In the genomic region with DNA sequence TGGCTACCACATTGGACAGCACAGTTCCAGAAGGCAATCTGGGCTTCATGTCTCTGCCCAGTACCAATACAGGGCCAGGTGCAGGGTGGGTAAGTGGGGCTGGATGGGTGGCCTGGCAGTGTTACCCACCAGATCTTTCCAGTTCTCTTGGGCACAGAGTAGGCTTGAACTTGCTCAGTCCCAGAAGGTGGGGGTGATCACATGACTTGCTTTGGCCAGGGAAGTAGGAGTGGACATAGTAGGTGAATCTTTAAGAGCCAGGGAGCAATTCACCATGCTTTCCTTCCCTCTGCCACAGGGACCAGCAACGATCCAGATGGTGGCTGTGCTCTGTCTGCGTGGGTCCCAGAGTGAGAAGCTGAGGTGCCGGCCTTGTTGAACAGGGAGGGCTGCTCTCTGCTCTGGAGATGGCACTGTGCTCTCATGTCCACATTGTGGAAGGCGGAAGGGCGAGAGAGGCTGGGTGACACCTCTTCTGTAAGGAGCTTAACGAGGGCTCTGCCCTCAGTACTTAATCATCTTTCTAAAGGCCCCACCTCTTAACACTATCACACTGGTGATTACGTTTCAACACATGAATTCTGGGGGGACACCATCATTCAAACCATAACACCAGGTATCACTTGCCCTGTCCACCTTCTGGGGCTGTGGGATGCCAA, we compare ENCODE assay signal across 25 cellular contexts.
"Had no signal": no experiment of that assay in that cellular context is flagged by ENCODE, and none has a peak within 500 bp of the region (broad histone marks: within the 10 kb centered on the region; RNA-seq: fewer than 3 reads in every experiment).

No MANE protein-coding gene starts in this region.

- H3K4me1 Mint-ChIP-seq: naive thymus-derived CD4-positive, alpha-beta T cell; stimulated activated effector memory CD8-positive, alpha-beta T cell treated with anti-CD3 and anti-CD28 coated beads, Interleukin-12 subunit alpha, Interleukin-12 subunit beta, amount 100 ng/mL, for 72 hours had no signal

- H3K9me3 Mint-ChIP-seq: neural crest cell; stimulated activated effector memory CD8-positive, alpha-beta T cell treated with anti-CD3 and anti-CD28 coated beads, Interleukin-12 subunit alpha, Interleukin-12 subunit beta, amount 100 ng/mL, for 72 hours; type B pancreatic cell had no signal

- FAIRE-seq: small intestine, urothelium cell line had no signal

- H3K36me3 Mint-ChIP-seq: naive thymus-derived CD4-positive, alpha-beta T cell; stimulated activated effector memory CD8-positive, alpha-beta T cell treated with anti-CD3 and anti-CD28 coated beads, Interleukin-12 subunit alpha, Interleukin-12 subunit beta, amount 100 ng/mL, for 72 hours; type B pancreatic cell had no signal

- DNase-seq: cortex of kidney; dorsolateral prefrontal cortex; effector memory CD4-positive, alpha-beta T cell; foreskin fibroblast; heart left ventricle; hippocampal formation; kidney glomerular epithelial cell; naive thymus-derived CD4-positive, alpha-beta T cell; nucleus accumbens; ovary; right cardiac atrium; small intestine; stimulated activated CD4-positive, alpha-beta T cell treated with anti-CD3 and anti-CD28 coated beads, Interleukin-12 subunit alpha, Interleukin-12 subunit beta, amount 100 ng/mL, for 4 hours; stimulated activated CD4-positive, alpha-beta T cell treated with anti-CD3 and anti-CD28 coated beads, Interleukin-2, amount 100 ng/mL, for 48 hours; stimulated activated CD8-positive, alpha-beta memory T cell treated with anti-CD3 and anti-CD28 coated beads, Interleukin-4, amount 100 ng/mL, for 48 hours; stimulated activated naive CD8-positive, alpha-beta T cell treated with anti-CD3 and anti-CD28 coated beads, Interleukin-15, Interleukin-2, amounts not matched to agents 100 U/mL and 50 U/mL, for 24 hours; thyroid gland had no signal

- H3K4me3 ChIP-seq: dorsolateral prefrontal cortex, esophagus muscularis mucosa, heart left ventricle, ovary, suprapubic skin, thyroid gland had no signal

- H3K27ac ChIP-seq: dorsolateral prefrontal cortex, epithelial cell of prostate, esophagus muscularis mucosa, heart left ventricle, ovary, suprapubic skin, thyroid gland had no signal

- H3K36me3 ChIP-seq: esophagus muscularis mucosa, heart left ventricle, ovary, suprapubic skin, thyroid gland had no signal

- H3K4me1 ChIP-seq: esophagus muscularis mucosa, heart left ventricle, suprapubic skin had no signal

- H3K27ac Mint-ChIP-seq: naive thymus-derived CD4-positive, alpha-beta T cell; progenitor cell of endocrine pancreas; stimulated activated effector memory CD8-positive, alpha-beta T cell treated with anti-CD3 and anti-CD28 coated beads, Interleukin-12 subunit alpha, Interleukin-12 subunit beta, amount 100 ng/mL, for 72 hours; type B pancreatic cell had no signal

- H3K4me3 Mint-ChIP-seq: naive thymus-derived CD4-positive, alpha-beta T cell; neural crest cell; stimulated activated effector memory CD8-positive, alpha-beta T cell treated with anti-CD3 and anti-CD28 coated beads, Interleukin-12 subunit alpha, Interleukin-12 subunit beta, amount 100 ng/mL, for 72 hours; type B pancreatic cell had no signal

- ATAC-seq: heart left ventricle; naive thymus-derived CD4-positive, alpha-beta T cell; right cardiac atrium; stimulated activated effector memory CD8-positive, alpha-beta T cell treated with anti-CD3 and anti-CD28 coated beads, Interleukin-12 subunit alpha, Interleukin-12 subunit beta, amount 100 ng/mL, for 72 hours; stimulated activated naive CD8-positive, alpha-beta T cell treated with anti-CD3 and anti-CD28 coated beads, Interleukin-15, Interleukin-2, amounts not matched to agents 100 U/mL and 50 U/mL, for 24 hours had no signal

- H3K9me3 ChIP-seq: esophagus muscularis mucosa, heart left ventricle, ovary, suprapubic skin, thyroid gland had no signal
